In genomic region chr16:2539838-2540458, GRCh38 we compare ENCODE assay signal across 8 cellular contexts. TPM values are rescaled to one million over a fixed set of nuclear protein-coding genes. Genes with fewer than 3 reads are reported as not detected.
DNase-seq lines count a peak whose midpoint lies in the region; ATAC-seq, FAIRE-seq and TF ChIP-seq lines count a peak whose summit lies in the region.
"Not testable (repeated sequence)": the region's sequence is repeated elsewhere in the genome, so short reads cannot be mapped to it uniquely, and the experiment has no call there.
"Had no signal": no experiment of that assay in that cellular context is flagged by ENCODE, and none has a peak within 500 bp of the region (broad histone marks: within the 10 kb centered on the region; RNA-seq: fewer than 3 reads in every experiment).

No MANE protein-coding gene starts in this region.

- dilution Hi-C loops in endothelial cell of umbilical vein (cut with MboI; ENCODE audit: extremely low pct_ligation_motif_present, low sequenced_read_pairs) = not testable (repeated sequence)

- not testable (repeated sequence) for H4K91ac ChIP-seq in trophoblast cell (ENCODE audit: low read depth, low read length)

- H2BK120ac ChIP-seq in trophoblast cell (ENCODE audit: insufficient read depth, low read length, poor library complexity) = not testable (repeated sequence)

- H3K36me3 ChIP-seq in DND-41 (ENCODE audit: insufficient read depth, low read length); Karpas-422 (ENCODE audit: insufficient read depth, low read length); endothelial cell of umbilical vein (ENCODE audit: control insufficient read depth in 2 of 2, extremely low read depth in 1 of 2, insufficient read depth in 2 of 2, low read length in 2 of 2); trophoblast cell (ENCODE audit: control insufficient read depth in 1 of 2, insufficient read depth in 2 of 2, low read length in 2 of 2): not testable (repeated sequence)

- H3K79me1 ChIP-seq in trophoblast cell (ENCODE audit: low read length) = not testable (repeated sequence)

- not testable (repeated sequence) for ATAC-seq in DND-41 (ENCODE audit: insufficient read depth, low read depth)
- peak; percentile 13 for ATAC-seq in left lobe of liver

- peak overlapping the region; percentile 84 for H3K4ac ChIP-seq in trophoblast cell (ENCODE audit: low read depth, low read length)

- H3K36me3 Mint-ChIP-seq in activated naive CD8-positive, alpha-beta T cell treated with anti-CD3 and anti-CD28 coated beads for 36 hours = not testable (repeated sequence)

- H3K27me3 Mint-ChIP-seq in activated naive CD8-positive, alpha-beta T cell treated with anti-CD3 and anti-CD28 coated beads for 36 hours = not testable (repeated sequence)

- not testable (repeated sequence) for H3K23ac ChIP-seq in trophoblast cell (ENCODE audit: low read length)

- not testable (repeated sequence) for H2BK5ac ChIP-seq in trophoblast cell (ENCODE audit: low read depth, low read length, poor library complexity)

- H3K9ac ChIP-seq in DND-41 (ENCODE audit: low read depth, low read length); endothelial cell of umbilical vein (replicated peaks; ENCODE audit: extremely low read depth, insufficient read depth, low read length); trophoblast cell (ENCODE audit: low read length): not testable (repeated sequence)
- 0 out of 2 replicates have a peak overlapping the region, but pooled peaks have one; percentile 61 for H3K9ac ChIP-seq in Karpas-422 (ENCODE audit: low read length)

- not testable (repeated sequence) for H3K9me1 ChIP-seq in endothelial cell of umbilical vein (replicated peaks; ENCODE audit: control insufficient read depth, extremely low read depth, insufficient read depth, low read length)

- not testable (repeated sequence) for H3K27me3 ChIP-seq in DND-41 (ENCODE audit: insufficient read depth, low read length, poor library complexity); Karpas-422 (ENCODE audit: low read length); endothelial cell of umbilical vein (ENCODE audit: control insufficient read depth in 2 of 2, insufficient read depth in 2 of 2, low read length in 2 of 2); trophoblast cell (ENCODE audit: insufficient read depth, low read length)

- peaks cover 20% of the 10 kb centered on the region; the same call in 1 of the 2 replicates for H4K20me1 ChIP-seq in DND-41 (ENCODE audit: insufficient read depth, low read length)
- H4K20me1 ChIP-seq in Karpas-422 (ENCODE audit: insufficient read depth, low read depth, low read length); endothelial cell of umbilical vein (replicated peaks; ENCODE audit: control insufficient read depth, extremely low read depth, insufficient read depth, low read length): not testable (repeated sequence)

- peak overlapping the region; percentile 63; the same call in 1 of the 2 replicates for H3K4me2 ChIP-seq in DND-41 (ENCODE audit: insufficient read depth, low read length)
- peak overlapping the region; percentile 82 for H3K4me2 ChIP-seq in Karpas-422 (ENCODE audit: low read depth, low read length, poor library complexity, severe bottlenecking)
- H3K4me2 ChIP-seq in endothelial cell of umbilical vein (ENCODE audit: insufficient read depth, low read length); trophoblast cell (ENCODE audit: low read length): not testable (repeated sequence)

- not testable (repeated sequence) for H2BK12ac ChIP-seq in trophoblast cell (ENCODE audit: low read length)

- H3K27ac ChIP-seq in DND-41 (ENCODE audit: low read length); endothelial cell of umbilical vein (ENCODE audit: insufficient read depth, low read depth, low read length); trophoblast cell (ENCODE audit: low read depth, low read length): not testable (repeated sequence)
- H3K27ac ChIP-seq in Karpas-422 (ENCODE audit: low read length) = peak overlapping the region; percentile 80

- not testable (repeated sequence) for H2AK5ac ChIP-seq in trophoblast cell (ENCODE audit: low read length)

- CTCF ChIA-PET in endothelial cell of umbilical vein (lab: Charles Lee) = not testable (repeated sequence)

- H3K9me3 Mint-ChIP-seq in activated naive CD8-positive, alpha-beta T cell treated with anti-CD3 and anti-CD28 coated beads for 36 hours = not testable (repeated sequence)

- POLR2A ChIA-PET in endothelial cell of umbilical vein (lab: Charles Lee) = not testable (repeated sequence)

- peak; percentile 84 for FAIRE-seq in endothelial cell of umbilical vein (lab: Jason Lieb, UNC)

- 0 out of 4 replicates have a peak overlapping the region, but pooled peaks of 1 of the 2 experiments have one; percentile 58 for H3K4me3 ChIP-seq in DND-41 (ENCODE audit: low read depth in 1 of 2, low read length in 2 of 2)
- peak overlapping the region; percentile 69; the same call in 1 of the 2 replicates for H3K4me3 ChIP-seq in Karpas-422 (ENCODE audit: low read length)
- not testable (repeated sequence) for H3K4me3 ChIP-seq in WI38 (ENCODE audit: low read depth, low read length); endothelial cell of umbilical vein (replicated peaks in 1 of 3; ENCODE audit: insufficient read depth in 1 of 3, low read depth in 1 of 3, low read length in 3 of 3); trophoblast cell (ENCODE audit: low read depth, low read length)

- H3K27ac Mint-ChIP-seq in activated naive CD8-positive, alpha-beta T cell treated with anti-CD3 and anti-CD28 coated beads for 36 hours = not testable (repeated sequence)

- intact Hi-C loops in endothelial cell of umbilical vein (cut with micrococcal nuclease) = not testable (repeated sequence)

- not testable (repeated sequence) for H3K4me3 Mint-ChIP-seq in activated naive CD8-positive, alpha-beta T cell treated with anti-CD3 and anti-CD28 coated beads for 36 hours

- peaks cover 48% of the 10 kb centered on the region for H3K79me2 ChIP-seq in DND-41 (ENCODE audit: insufficient read depth, low read length)
- peaks cover 45% of the 10 kb centered on the region for H3K79me2 ChIP-seq in Karpas-422 (ENCODE audit: low read length)
- H3K79me2 ChIP-seq in endothelial cell of umbilical vein (ENCODE audit: control insufficient read depth, insufficient read depth, low read length) = peaks cover 39% of the 10 kb centered on the region
- peaks cover 14% of the 10 kb centered on the region for H3K79me2 ChIP-seq in trophoblast cell (ENCODE audit: control insufficient read depth, insufficient read depth, low read length, poor library complexity)

- not testable (repeated sequence) for H3K14ac ChIP-seq in trophoblast cell (ENCODE audit: low read length)

- not testable (repeated sequence) for H3K9me3 ChIP-seq in DND-41 (ENCODE audit: insufficient read depth, low read length, severe bottlenecking); Karpas-422 (ENCODE audit: low read length); endothelial cell of umbilical vein (replicated peaks; ENCODE audit: control insufficient read depth, insufficient read depth, low read length); trophoblast cell (ENCODE audit: insufficient read depth, low read depth, low read length)

- TF ChIP-seq CTCF in DND-41 (IDR thresholded peaks at IDR 0.05; ENCODE audit: borderline replicate concordance, extremely low read depth, low read length, poor library complexity, severe bottlenecking) (peak; percentile 41), WI38 (IDR thresholded peaks at IDR 0.05; ENCODE audit: low read depth, low read length) (peak; percentile 26), endothelial cell of umbilical vein (IDR thresholded peaks at IDR 0.05; ENCODE audit: extremely low read depth in 1 of 2, insufficient read depth in 1 of 2, low read depth in 1 of 2, low read length in 2 of 2) (peak; percentile 18 to 35)

- not testable (repeated sequence) for H4K12ac ChIP-seq in trophoblast cell (ENCODE audit: low read depth, low read length)

- not testable (repeated sequence) for H3K9me2 ChIP-seq in Karpas-422 (replicated peaks; ENCODE audit: insufficient read depth, low read length)

- not testable (repeated sequence) for BruUV-seq in endothelial cell of umbilical vein (replicated peaks; lab: Mats Ljungman, UMichigan)

- peaks cover 36% of the 10 kb centered on the region for H3K4me1 Mint-ChIP-seq in activated naive CD8-positive, alpha-beta T cell treated with anti-CD3 and anti-CD28 coated beads for 36 hours

- H2AFZ ChIP-seq in DND-41 (ENCODE audit: low read depth, low read length); Karpas-422 (ENCODE audit: low read length); endothelial cell of umbilical vein (ENCODE audit: low read depth, low read length); trophoblast cell (ENCODE audit: insufficient read depth, low read length, poor library complexity): not testable (repeated sequence)

- H3K18ac ChIP-seq in trophoblast cell (ENCODE audit: low read length) = not testable (repeated sequence)

- DNase-seq in DND-41; endothelial cell of umbilical vein (ENCODE audit: low read depth, low spot score): not testable (repeated sequence)
- peak; percentile 72 for DNase-seq in Karpas-422
- peak; percentile 41 for DNase-seq in activated naive CD8-positive, alpha-beta T cell treated with anti-CD3 and anti-CD28 coated beads for 36 hours
- DNase-seq in left lobe of liver (ENCODE audit: low spot score) = peak; percentile 53
- peak; percentile 57 to 70 for DNase-seq in trophoblast cell

- no CpG with 5 or more reads among the region's 15 CpGs for whole genome bisulfite sequencing in trophoblast cell (ENCODE audit: extremely low coverage, insufficient coverage, insufficient read length)

- not testable (repeated sequence) for TF ChIP-seq POLR2A in endothelial cell of umbilical vein (IDR thresholded peaks at IDR 0.05; ENCODE audit: low read depth, low read length)

- not testable (repeated sequence) for H4K8ac ChIP-seq in trophoblast cell (ENCODE audit: low read depth, low read length)

- H3K4me1 ChIP-seq in DND-41 (ENCODE audit: insufficient read depth, low read length) = peaks cover 36% of the 10 kb centered on the region
- peaks cover 37% of the 10 kb centered on the region for H3K4me1 ChIP-seq in Karpas-422 (ENCODE audit: low read length)
- H3K4me1 ChIP-seq in endothelial cell of umbilical vein (ENCODE audit: control insufficient read depth, extremely low read depth, insufficient read depth, low read length) = peaks cover 11% of the 10 kb centered on the region
- H3K4me1 ChIP-seq in trophoblast cell (ENCODE audit: control insufficient read depth in 1 of 2, insufficient read depth in 2 of 2, low read length in 2 of 2) = not testable (repeated sequence)

RNA-seq across cellular contexts. Expression of gene PDPK1, which starts 2.1 kb away (rescaled TPM):
- 24.9 and 49.5 TPM in 2 replicates for total RNA-seq in Karpas-422 (2014; rRNA removed; shearing (Covaris generic); ENCODE audit: low replicate concordance)
- total RNA-seq in activated naive CD8-positive, alpha-beta T cell treated with anti-CD3 and anti-CD28 coated beads for 36 hours = 10 to 100 TPM; 36.5 to 42.2 TPM
- total RNA-seq in endothelial cell of umbilical vein (37.3 and 40.8 TPM in 2 replicates), left lobe of liver (27.4 TPM)
- polyA plus RNA-seq in endothelial cell of umbilical vein = 19.9 and 22.4 TPM in 2 replicates
- 24.6 and 26.6 TPM in 2 replicates for polyA plus RNA-seq in endothelial cell of umbilical vein (2011; cell fraction: cytosol; rRNA removed)
- 43.3 and 47.2 TPM in 2 replicates for polyA plus RNA-seq in endothelial cell of umbilical vein (2011; cell fraction: nucleus; rRNA removed)
- 23.8 and 24.9 TPM in 2 replicates for polyA plus RNA-seq in endothelial cell of umbilical vein (2012)
- 39.4 and 42.7 TPM in 2 replicates for polyA minus RNA-seq in endothelial cell of umbilical vein
- polyA minus RNA-seq in endothelial cell of umbilical vein (2011; cell fraction: cytosol; rRNA and poly(A)+ RNA removed) = 17.0 TPM
- polyA minus RNA-seq in endothelial cell of umbilical vein (2011; cell fraction: nucleus; rRNA and poly(A)+ RNA removed) = 26.3 and 30.0 TPM in 2 replicates
- 25.4 and 26.9 TPM in 2 replicates for polyA plus RNA-seq in trophoblast cell (2013)

RNA-seq across cellular contexts. Expression of gene CEMP1, which starts 8.7 kb away (rescaled TPM):
- total RNA-seq in Karpas-422 (2014; rRNA removed; shearing (Covaris generic); ENCODE audit: low replicate concordance) = 0.43 TPM in 1 of 2 replicates, not detected in the other
- not detected for total RNA-seq in activated naive CD8-positive, alpha-beta T cell treated with anti-CD3 and anti-CD28 coated beads for 36 hours
- total RNA-seq in endothelial cell of umbilical vein = not detected in 2 replicates
- not detected in 2 replicates for polyA plus RNA-seq in endothelial cell of umbilical vein
- not detected in 2 replicates for polyA plus RNA-seq in endothelial cell of umbilical vein (2011; cell fraction: cytosol; rRNA removed)
- not detected in 2 replicates for polyA plus RNA-seq in endothelial cell of umbilical vein (2011; cell fraction: nucleus; rRNA removed)
- 1.1 TPM in 1 of 2 replicates, not detected in the other for polyA plus RNA-seq in endothelial cell of umbilical vein (2012)
- polyA minus RNA-seq in endothelial cell of umbilical vein = not detected in 2 replicates
- polyA minus RNA-seq in endothelial cell of umbilical vein (2011; cell fraction: cytosol; rRNA and poly(A)+ RNA removed) = not detected
- not detected in 2 replicates for polyA minus RNA-seq in endothelial cell of umbilical vein (2011; cell fraction: nucleus; rRNA and poly(A)+ RNA removed)
- 0.20 TPM for total RNA-seq in left lobe of liver
- polyA plus RNA-seq in trophoblast cell (2013) = not detected in 2 replicates
- total RNA-seq: pulmonary artery endothelial cell had no signal

RNA-seq across cellular contexts. Expression of gene AMDHD2, which starts 19.8 kb away (rescaled TPM):
- total RNA-seq in Karpas-422 (2014; rRNA removed; shearing (Covaris generic); ENCODE audit: low replicate concordance) = 22.7 and 51.7 TPM in 2 replicates
- 10 to 100 TPM; 34.6 to 35.4 TPM for total RNA-seq in activated naive CD8-positive, alpha-beta T cell treated with anti-CD3 and anti-CD28 coated beads for 36 hours
- total RNA-seq in endothelial cell of umbilical vein (54.5 and 59.5 TPM in 2 replicates), left lobe of liver (22.2 TPM)
- polyA plus RNA-seq in endothelial cell of umbilical vein = 39.4 and 58.2 TPM in 2 replicates
- polyA plus RNA-seq in endothelial cell of umbilical vein (2011; cell fraction: cytosol; rRNA removed) = 13.6 and 21.4 TPM in 2 replicates
- 188 and 225 TPM in 2 replicates for polyA plus RNA-seq in endothelial cell of umbilical vein (2011; cell fraction: nucleus; rRNA removed)
- polyA plus RNA-seq in endothelial cell of umbilical vein (2012) = 24.1 and 27.6 TPM in 2 replicates
- polyA minus RNA-seq in endothelial cell of umbilical vein = 22.5 and 34.3 TPM in 2 replicates
- polyA minus RNA-seq in endothelial cell of umbilical vein (2011; cell fraction: cytosol; rRNA and poly(A)+ RNA removed) = 14.8 TPM
- 46.0 and 79.6 TPM in 2 replicates for polyA minus RNA-seq in endothelial cell of umbilical vein (2011; cell fraction: nucleus; rRNA and poly(A)+ RNA removed)
- 11.1 and 11.6 TPM in 2 replicates for polyA plus RNA-seq in trophoblast cell (2013)

RNA-seq across cellular contexts. Expression of gene ATP6V0C, which starts 26.2 kb away (rescaled TPM):
- 29.4 and 30.2 TPM in 2 replicates for total RNA-seq in Karpas-422 (2014; rRNA removed; shearing (Covaris generic); ENCODE audit: low replicate concordance)
- total RNA-seq in activated naive CD8-positive, alpha-beta T cell treated with anti-CD3 and anti-CD28 coated beads for 36 hours = 100 to 1,000 TPM; 124 to 125 TPM
- total RNA-seq in endothelial cell of umbilical vein (187 and 194 TPM in 2 replicates), left lobe of liver (87.0 TPM)
- 122 and 146 TPM in 2 replicates for polyA plus RNA-seq in endothelial cell of umbilical vein
- polyA plus RNA-seq in endothelial cell of umbilical vein (2011; cell fraction: cytosol; rRNA removed) = 82.0 and 82.5 TPM in 2 replicates
- polyA plus RNA-seq in endothelial cell of umbilical vein (2011; cell fraction: nucleus; rRNA removed) = 37.3 and 44.2 TPM in 2 replicates
- 209 and 256 TPM in 2 replicates for polyA plus RNA-seq in endothelial cell of umbilical vein (2012)
- 31.4 and 43.3 TPM in 2 replicates for polyA minus RNA-seq in endothelial cell of umbilical vein
- polyA minus RNA-seq in endothelial cell of umbilical vein (2011; cell fraction: cytosol; rRNA and poly(A)+ RNA removed) = 112 TPM
- polyA minus RNA-seq in endothelial cell of umbilical vein (2011; cell fraction: nucleus; rRNA and poly(A)+ RNA removed) = 19.4 and 31.2 TPM in 2 replicates
- 722 and 724 TPM in 2 replicates for polyA plus RNA-seq in trophoblast cell (2013)
